In the genomic region with DNA sequence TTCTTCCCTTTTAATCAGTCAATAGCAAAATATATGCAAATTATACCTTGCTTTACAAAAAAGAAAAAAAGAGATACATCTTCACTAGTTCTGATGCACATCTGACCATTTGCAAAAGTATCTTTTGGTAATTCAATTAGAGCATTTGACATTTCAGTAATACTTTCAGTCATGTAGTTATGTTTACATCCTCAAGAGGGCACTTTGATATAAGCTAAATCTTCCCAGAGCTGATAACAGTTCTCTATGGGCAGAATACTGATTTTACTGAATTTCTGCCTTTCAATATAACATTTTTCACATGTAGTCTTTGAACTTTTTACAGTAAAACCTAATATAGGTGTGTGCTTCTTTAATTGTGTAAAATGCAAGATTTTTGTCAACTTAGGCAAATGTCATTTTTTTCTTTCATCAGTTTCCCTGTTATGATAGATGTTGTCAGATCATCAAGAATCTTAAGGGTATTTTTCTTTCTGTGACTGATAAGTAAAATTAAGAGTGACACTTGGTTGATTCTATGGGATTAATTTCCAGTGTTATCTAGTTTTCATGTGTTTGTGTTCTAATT, we compare ENCODE assay signal across 1 cellular context.
TF ChIP-seq lines count a peak whose summit lies in the region.

No MANE protein-coding gene starts in this region.

TF ChIP-seq in GM12878, 131 proteins besides CTCF, POLR2A, EP300 and RAD21:
- no peak for TF ChIP-seq TCF3 (IDR thresholded peaks at IDR 0.05; ENCODE audit: borderline replicate concordance, insufficient read depth, low read depth, low read length)
- peak; percentile 37; the same call in 1 of the 2 replicates for TF ChIP-seq SMC3 (IDR thresholded peaks at IDR 0.05; ENCODE audit: borderline replicate concordance, low read length)
- TF ChIP-seq, protein P1, sequence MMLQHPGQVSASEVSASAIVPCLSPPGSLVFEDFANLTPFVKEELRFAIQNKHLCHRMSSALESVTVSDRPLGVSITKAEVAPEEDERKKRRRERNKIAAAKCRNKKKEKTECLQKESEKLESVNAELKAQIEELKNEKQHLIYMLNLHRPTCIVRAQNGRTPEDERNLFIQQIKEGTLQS (IDR thresholded peaks at IDR 0.05; ENCODE audit: borderline replicate concordance, extremely low read depth, low read depth, low read length) = no peak
- TF ChIP-seq POLR2AphosphoS2 (IDR thresholded peaks at IDR 0.05; ENCODE audit: low read depth, low read length) = no peak
- TF ChIP-seq, protein P2, sequence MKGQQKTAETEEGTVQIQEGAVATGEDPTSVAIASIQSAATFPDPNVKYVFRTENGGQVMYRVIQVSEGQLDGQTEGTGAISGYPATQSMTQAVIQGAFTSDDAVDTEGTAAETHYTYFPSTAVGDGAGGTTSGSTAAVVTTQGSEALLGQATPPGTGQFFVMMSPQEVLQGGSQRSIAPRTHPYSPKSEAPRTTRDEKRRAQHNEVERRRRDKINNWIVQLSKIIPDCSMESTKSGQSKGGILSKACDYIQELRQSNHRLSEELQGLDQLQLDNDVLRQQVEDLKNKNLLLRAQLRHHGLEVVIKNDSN (IDR thresholded peaks at IDR 0.05; ENCODE audit: borderline replicate concordance, extremely low read length, insufficient read depth, low read depth, low read length) = no peak
- no peak for TF ChIP-seq NFXL1 (IDR thresholded peaks at IDR 0.05; ENCODE audit: borderline replicate concordance)
